9 cellular contexts compared by ENCODE assay signal in genomic region chr12:51323317-51323960, GRCh38. TPM values are rescaled to one million over a fixed set of nuclear protein-coding genes. Genes with fewer than 3 reads are reported as not detected.
A peak's percentile ranks its signal among the peaks of the same experiment; 100 is the strongest.
DNase-seq lines count a peak whose midpoint lies in the region; ATAC-seq and TF ChIP-seq lines count a peak whose summit lies in the region.
"Had no signal": no experiment of that assay in that cellular context is flagged by ENCODE, and none has a peak within 500 bp of the region (broad histone marks: within the 10 kb centered on the region; RNA-seq: fewer than 3 reads in every experiment).

No MANE protein-coding gene starts in this region.

- H3K9me3 ChIP-seq in thyroid gland = no peaks in the 10 kb centered on the region
- H3K9me3 ChIP-seq in ovary = no peaks in the 10 kb centered on the region
- H3K9me3 ChIP-seq: pancreas had no signal

- peaks cover 64 to 68% (median 66%) of the 10 kb centered on the region in 3 donors for H3K4me1 Mint-ChIP-seq in IgD-negative memory B cell
- peaks cover 61% of the 10 kb centered on the region for H3K4me1 Mint-ChIP-seq in activated T-helper 17 cell treated with anti-CD3 and anti-CD28 coated beads, Interleukin-2, amount 50 U/mL, for 72 hours

- H3K4me3 ChIP-seq in rectal smooth muscle tissue (ENCODE audit: low read length) = peak overlapping the region; percentile 45
- no peak overlapping the region for H3K4me3 ChIP-seq in thyroid gland (replicated peaks in 1 of 3)
- no peak overlapping the region for H3K4me3 ChIP-seq in ovary

- intact Hi-C loops in thyroid gland (cut with DNase I) = no loop called here
- intact Hi-C loops in ovary (cut with DNase I) = no loop called here

- TF ChIP-seq EP300 in ovary (IDR thresholded peaks at IDR 0.05) = no peak

- peak; percentile 35; the same call in 2 of the 3 replicates for TF ChIP-seq CTCF in GM12872 (IDR thresholded peaks at IDR 0.05; ENCODE audit: insufficient read depth, low read depth, low read length)
- no peak for TF ChIP-seq CTCF in thyroid gland (IDR thresholded peaks at IDR 0.05)
- TF ChIP-seq CTCF in ovary (IDR thresholded peaks at IDR 0.05) = no peak

- no peak overlapping the region for H3K9ac ChIP-seq in rectal smooth muscle tissue (ENCODE audit: low read length)

- WGBS in thyroid gland, 2 donors = 85 to 87% methylated on average over 15 of the region's 15 CpGs
- 89 to 92% (median 91%) methylated on average over 15 of the region's 15 CpGs for WGBS in ovary, 3 donors

- peak overlapping the region; percentile 93 to 98 (median 94) for H3K27ac Mint-ChIP-seq in IgD-negative memory B cell
- H3K27ac Mint-ChIP-seq in activated T-helper 17 cell treated with anti-CD3 and anti-CD28 coated beads, Interleukin-2, amount 50 U/mL, for 72 hours = peak overlapping the region; percentile 94

- H3K4me1 ChIP-seq in rectal smooth muscle tissue (ENCODE audit: control insufficient read depth, insufficient read depth, low read length) = no peaks in the 10 kb centered on the region
- peaks cover 0 to 14% of the 10 kb centered on the region in 2 donors for H3K4me1 ChIP-seq in thyroid gland
- H3K4me1 ChIP-seq in ovary (ENCODE audit: insufficient read depth) = no peaks in the 10 kb centered on the region
- H3K4me1 ChIP-seq: pancreas had no signal

- DNase-seq in thyroid gland (no peak), ovary (no peak), amniotic stem cell (lab: John Stamatoyannopoulos, UW) (no peak)

- no peak overlapping the region for H3K27ac ChIP-seq in rectal smooth muscle tissue (ENCODE audit: low read depth, low read length)
- no peak overlapping the region for H3K27ac ChIP-seq in thyroid gland
- H3K27ac ChIP-seq in ovary = no peak overlapping the region

- ATAC-seq in activated T-helper 17 cell treated with anti-CD3 and anti-CD28 coated beads, Interleukin-2, amount 50 U/mL, for 72 hours (replicated peaks) = peak; percentile 57
- no peak for ATAC-seq in GM19467 (IDR thresholded peaks at IDR 0.05; ENCODE audit: unreplicated experiment)

- H3K27me3 Mint-ChIP-seq in IgD-negative memory B cell = no peaks in the 10 kb centered on the region
- no peaks in the 10 kb centered on the region for H3K27me3 Mint-ChIP-seq in activated T-helper 17 cell treated with anti-CD3 and anti-CD28 coated beads, Interleukin-2, amount 50 U/mL, for 72 hours

- no peaks in the 10 kb centered on the region for H3K9me3 Mint-ChIP-seq in IgD-negative memory B cell
- no peaks in the 10 kb centered on the region for H3K9me3 Mint-ChIP-seq in activated T-helper 17 cell treated with anti-CD3 and anti-CD28 coated beads, Interleukin-2, amount 50 U/mL, for 72 hours

- H3K36me3 ChIP-seq in rectal smooth muscle tissue (ENCODE audit: control insufficient read depth, insufficient read depth, low read length) = no peaks in the 10 kb centered on the region
- H3K36me3 ChIP-seq in thyroid gland = no peaks in the 10 kb centered on the region
- no peaks in the 10 kb centered on the region for H3K36me3 ChIP-seq in ovary
- H3K36me3 ChIP-seq: pancreas had no signal

- peak overlapping the region; percentile 91 to 97 (median 94) for H3K4me3 Mint-ChIP-seq in IgD-negative memory B cell
- peak overlapping the region; percentile 93 for H3K4me3 Mint-ChIP-seq in activated T-helper 17 cell treated with anti-CD3 and anti-CD28 coated beads, Interleukin-2, amount 50 U/mL, for 72 hours

- peaks cover 15% of the 10 kb centered on the region for H3K36me3 Mint-ChIP-seq in IgD-negative memory B cell
- peaks cover 31% of the 10 kb centered on the region for H3K36me3 Mint-ChIP-seq in activated T-helper 17 cell treated with anti-CD3 and anti-CD28 coated beads, Interleukin-2, amount 50 U/mL, for 72 hours (ENCODE audit: low read depth)

- no peaks in the 10 kb centered on the region for H3K27me3 ChIP-seq in rectal smooth muscle tissue (ENCODE audit: control insufficient read depth, insufficient read depth, low read length)
- no peaks in the 10 kb centered on the region for H3K27me3 ChIP-seq in thyroid gland
- H3K27me3 ChIP-seq in ovary = no peaks in the 10 kb centered on the region
- H3K27me3 ChIP-seq: pancreas had no signal

- TF ChIP-seq POLR2A in thyroid gland (IDR thresholded peaks at IDR 0.05) (no peak), ovary (IDR thresholded peaks at IDR 0.05) (no peak)

RNA-seq across cellular contexts. Expression of gene BIN2, which starts 0.5 kb away (rescaled TPM):
- polyA plus RNA-seq in IgD-negative memory B cell = 93.8 TPM
- 10 to 100 TPM; 45.8 to 78.8 TPM for total RNA-seq in activated T-helper 17 cell treated with anti-CD3 and anti-CD28 coated beads, Interleukin-2, amount 50 U/mL, for 72 hours
- 1 to 10 TPM; 1.3 to 3.0 (median 2.5) TPM for total RNA-seq in thyroid gland
- 1 to 10 TPM; 1.1 to 3.5 (median 1.5) TPM for total RNA-seq in ovary
- polyA plus RNA-seq in ovary = 1 to 10 TPM; 1.1 to 7.6 TPM

RNA-seq across cellular contexts. Expression of gene CELA1, which starts 23.0 kb away (rescaled TPM):
- polyA plus RNA-seq in IgD-negative memory B cell = 0.58 TPM
- not detected for total RNA-seq in activated T-helper 17 cell treated with anti-CD3 and anti-CD28 coated beads, Interleukin-2, amount 50 U/mL, for 72 hours
- total RNA-seq in thyroid gland = not detected
- total RNA-seq in ovary = not detected
- not detected for polyA plus RNA-seq in ovary
- total RNA-seq: pancreas had no signal
- polyA plus RNA-seq: pancreas had no signal

RNA-seq across cellular contexts. Expression of gene SMAGP, which starts 53.2 kb away (rescaled TPM):
- polyA plus RNA-seq in IgD-negative memory B cell = 82.1 TPM
- under 1 TPM; 0.13 to 0.50 TPM for total RNA-seq in activated T-helper 17 cell treated with anti-CD3 and anti-CD28 coated beads, Interleukin-2, amount 50 U/mL, for 72 hours
- 10 to 100 TPM in 1 of 4 donors, 1 to 10 TPM in 3; 3.0 to 10.5 (median 4.8) TPM for total RNA-seq in thyroid gland
- total RNA-seq in ovary = 10 to 100 TPM in 3 of 7 donors, 1 to 10 TPM in 4; 5.2 to 17.6 (median 9.4) TPM
- polyA plus RNA-seq in ovary = 10 to 100 TPM in 1 of 2 donors, 1 to 10 TPM in 1; 7.2 to 36.5 TPM

Comparison
In these comparisons a context has a peak if more than half of its experiments do, and no peak if none do; other contexts are left out.
1. RNA of gene BIN2, which starts 0.5 kb away (total RNA-seq): 45.8 to 78.8 TPM in activated T-helper 17 cell treated with anti-CD3 and anti-CD28 coated beads, Interleukin-2, amount 50 U/mL, for 72 hours; 1.3 to 3.0 TPM in thyroid gland and 1.1 to 3.5 TPM in ovary; every median in the first group is over 10 times any median in the second.